ENCODE assay signal across 8 cellular contexts in the genomic region with DNA sequence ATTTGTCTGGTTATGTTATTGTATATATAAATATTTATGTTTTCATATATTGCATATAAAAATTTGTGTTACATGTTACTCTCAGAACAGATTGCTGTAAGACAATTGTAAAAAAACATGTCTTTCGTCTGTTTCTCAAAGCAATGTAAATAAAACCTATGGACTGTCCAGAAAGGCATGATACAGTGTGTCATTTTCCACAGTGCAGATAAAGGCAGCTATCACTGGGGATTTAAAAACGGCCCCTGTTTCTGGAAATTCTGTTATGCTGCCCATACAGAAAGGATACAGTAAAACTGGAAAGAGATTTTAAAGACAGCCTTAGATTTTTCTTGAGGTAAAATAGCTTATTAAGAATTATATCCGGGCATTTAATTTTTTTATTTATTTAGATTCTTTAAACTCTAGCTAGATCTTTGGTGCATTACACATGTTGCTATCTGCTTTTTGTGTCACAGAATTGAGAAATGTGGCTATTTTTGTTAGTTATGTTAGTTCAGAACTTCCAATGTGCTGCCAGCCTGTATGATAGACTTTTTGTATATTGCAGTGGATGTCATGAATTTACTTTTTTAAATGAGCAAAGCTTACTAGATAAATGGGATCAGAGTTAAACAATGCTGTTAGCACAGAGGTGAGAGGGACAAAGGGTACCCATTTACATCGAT. TPM values are rescaled to one million over a fixed set of nuclear protein-coding genes. Genes with fewer than 3 reads are reported as not detected.
DNase-seq lines count a peak whose midpoint lies in the region; ATAC-seq and TF ChIP-seq lines count a peak whose summit lies in the region.

No MANE protein-coding gene starts in this region.

- POLR2A ChIA-PET in naive thymus-derived CD8-positive, alpha-beta T cell (lab: Charles Lee): interaction anchor here (0.5 to 5.3 kb wide), 12 partner anchors 8 to 1938 kb away, joined by 3 to 26 read pairs (median 4); a partner anchor contains a TSS

- DNase-seq in activated T-cell treated with anti-CD3 and anti-CD28 coated beads, Interleukin-2, amount 50 U/mL, for 4 hours: no peak
- no peak for DNase-seq in activated T-cell treated with anti-CD3 and anti-CD28 coated beads, Interleukin-2, amount 50 U/mL, for 48 hours
- DNase-seq in RWPE2 (ENCODE audit: low spot score) (no peak), iPS-NIHi11 (ENCODE audit: low spot score) (no peak)
- no peak for DNase-seq in effector memory CD4-positive, alpha-beta T cell
- DNase-seq in naive thymus-derived CD8-positive, alpha-beta T cell: no peak

- no peak for ATAC-seq in activated T-cell treated with anti-CD3 and anti-CD28 coated beads, Interleukin-2, amount 50 U/mL, for 4 hours
- ATAC-seq in RWPE2 (ENCODE audit: low read depth): no peak
- ATAC-seq in naive thymus-derived CD8-positive, alpha-beta T cell: no peak
- ATAC-seq in GM18511 (IDR thresholded peaks at IDR 0.05; ENCODE audit: unreplicated experiment): no peak
- no peak for ATAC-seq in HG03175 (IDR thresholded peaks at IDR 0.05; ENCODE audit: unreplicated experiment)

- H3K4me1 Mint-ChIP-seq in activated T-cell treated with anti-CD3 and anti-CD28 coated beads, Interleukin-2, amount 50 U/mL, for 4 hours (ENCODE audit: low read depth): peaks cover 32% of the 10 kb centered on the region
- H3K4me1 Mint-ChIP-seq in naive thymus-derived CD8-positive, alpha-beta T cell: peaks cover 20 to 49% (median 31%) of the 10 kb centered on the region in 4 donors

- H3K36me3 ChIP-seq in RWPE2 (ENCODE audit: low read depth): peaks cover 7% of the 10 kb centered on the region; the same call in 1 of the 2 replicates
- H3K36me3 ChIP-seq in effector memory CD4-positive, alpha-beta T cell (ENCODE audit: control insufficient read depth, insufficient read depth, low read length): no peaks in the 10 kb centered on the region

- no peaks in the 10 kb centered on the region for H3K9me3 Mint-ChIP-seq in activated T-cell treated with anti-CD3 and anti-CD28 coated beads, Interleukin-2, amount 50 U/mL, for 4 hours
- no peaks in the 10 kb centered on the region for H3K9me3 Mint-ChIP-seq in naive thymus-derived CD8-positive, alpha-beta T cell

- H3K27me3 ChIP-seq in RWPE2 (ENCODE audit: insufficient read depth, poor library complexity, severe bottlenecking): no peaks in the 10 kb centered on the region
- H3K27me3 ChIP-seq in effector memory CD4-positive, alpha-beta T cell (replicated peaks; ENCODE audit: control insufficient read depth, insufficient read depth, low read length, poor library complexity, severe bottlenecking): no peaks in the 10 kb centered on the region

- H3K4me1 ChIP-seq in RWPE2 (ENCODE audit: insufficient read depth, poor library complexity, severe bottlenecking): peaks cover 4% of the 10 kb centered on the region
- H3K4me1 ChIP-seq in effector memory CD4-positive, alpha-beta T cell (ENCODE audit: control insufficient read depth, insufficient read depth, low read length, poor library complexity, severe bottlenecking): peaks cover 8% of the 10 kb centered on the region

- H3K4me3 ChIP-seq in RWPE2 (ENCODE audit: severe bottlenecking): peak overlapping the region; percentile 100
- peak overlapping the region; percentile 77 for H3K4me3 ChIP-seq in effector memory CD4-positive, alpha-beta T cell (ENCODE audit: insufficient read depth, low read depth, low read length, poor library complexity, severe bottlenecking)

- H3K36me3 Mint-ChIP-seq in activated T-cell treated with anti-CD3 and anti-CD28 coated beads, Interleukin-2, amount 50 U/mL, for 4 hours (ENCODE audit: insufficient read depth): peaks cover 1% of the 10 kb centered on the region
- H3K36me3 Mint-ChIP-seq in naive thymus-derived CD8-positive, alpha-beta T cell: peaks cover 0 to 14% (median 0%) of the 10 kb centered on the region in 3 donors

- H3K27ac ChIP-seq in RWPE2 (ENCODE audit: poor library complexity, severe bottlenecking): peak overlapping the region; percentile 95
- H3K27ac ChIP-seq in effector memory CD4-positive, alpha-beta T cell (ENCODE audit: insufficient read depth, low read length, poor library complexity, severe bottlenecking): peak overlapping the region; percentile 96

- H3K27ac Mint-ChIP-seq in naive thymus-derived CD8-positive, alpha-beta T cell: peak overlapping the region; percentile 71 to 100 (median 100)

- H3K9me3 ChIP-seq in RWPE2 (ENCODE audit: severe bottlenecking): no peaks in the 10 kb centered on the region
- no peaks in the 10 kb centered on the region for H3K9me3 ChIP-seq in effector memory CD4-positive, alpha-beta T cell (ENCODE audit: control insufficient read depth, low read length)

- no peaks in the 10 kb centered on the region for H3K27me3 Mint-ChIP-seq in activated T-cell treated with anti-CD3 and anti-CD28 coated beads, Interleukin-2, amount 50 U/mL, for 4 hours (ENCODE audit: low read depth)
- no peaks in the 10 kb centered on the region for H3K27me3 Mint-ChIP-seq in naive thymus-derived CD8-positive, alpha-beta T cell

- TF ChIP-seq CTCF in RWPE2 (IDR thresholded peaks at IDR 0.05; ENCODE audit: poor library complexity, severe bottlenecking): no peak

- peak overlapping the region; percentile 99 for H3K4me3 Mint-ChIP-seq in activated T-cell treated with anti-CD3 and anti-CD28 coated beads, Interleukin-2, amount 50 U/mL, for 4 hours
- peak overlapping the region; percentile 88 to 100 (median 99) for H3K4me3 Mint-ChIP-seq in naive thymus-derived CD8-positive, alpha-beta T cell

RNA-seq across cellular contexts. Expression of a gene that starts 0.8 kb away (rescaled TPM):
- 10 to 100 TPM; 20.6 to 22.3 (median 21.4) TPM for total RNA-seq in activated T-cell treated with anti-CD3 and anti-CD28 coated beads, Interleukin-2, amount 50 U/mL, for 4 hours
- total RNA-seq in naive thymus-derived CD8-positive, alpha-beta T cell: 10 to 100 TPM; 35.6 to 38.7 TPM
- polyA plus RNA-seq in naive thymus-derived CD8-positive, alpha-beta T cell: 10 to 100 TPM in 2 of 3 donors, 1 to 10 TPM in 1; 9.4 to 13.1 (median 11.6) TPM
